In the genomic region with DNA sequence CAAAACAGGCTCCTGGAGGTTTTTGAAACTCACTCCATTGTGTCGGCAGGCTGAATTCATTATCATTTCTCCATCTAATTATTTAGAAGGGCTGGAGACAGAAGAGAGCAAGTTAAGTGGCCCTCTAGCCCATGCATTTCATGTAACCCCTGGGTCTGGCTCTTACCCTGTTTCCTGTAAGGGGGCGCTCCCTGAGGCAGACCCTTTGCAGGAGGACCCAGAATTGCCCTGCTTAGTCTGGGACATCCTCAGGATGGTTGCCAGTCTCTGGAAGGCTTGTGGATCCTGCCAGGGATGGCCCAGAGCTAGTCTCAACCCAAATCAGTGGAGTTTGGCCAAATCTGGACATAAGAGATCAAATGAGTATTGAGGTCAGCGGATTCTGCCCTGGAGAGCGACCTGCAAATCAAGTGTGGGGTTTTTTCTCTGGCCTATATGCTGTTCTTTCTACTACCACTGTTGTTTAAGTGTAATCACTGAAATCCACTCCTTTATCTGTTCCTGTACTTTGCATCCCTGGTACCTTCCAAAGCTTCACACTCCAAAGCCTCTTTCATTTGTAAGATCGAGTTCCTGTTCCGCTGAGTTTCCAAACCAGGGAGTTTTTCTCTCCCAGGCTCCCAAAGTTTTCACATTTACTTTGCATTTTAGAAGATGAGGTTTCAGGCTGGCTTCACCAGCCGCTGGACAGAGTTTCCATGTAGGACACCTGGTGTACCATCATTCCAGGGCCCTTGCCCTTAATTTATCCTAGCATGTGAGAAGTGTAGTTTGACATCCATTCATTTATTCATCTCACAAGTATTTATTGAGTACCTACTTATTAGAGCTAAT, we compare ENCODE assay signal across 11 cellular contexts. TPM values are rescaled to one million over a fixed set of nuclear protein-coding genes. Genes with fewer than 3 reads are reported as not detected.
DNase-seq lines count a peak whose midpoint lies in the region; ATAC-seq and TF ChIP-seq lines count a peak whose summit lies in the region.
"Had no signal": no experiment of that assay in that cellular context is flagged by ENCODE, and none has a peak within 500 bp of the region (broad histone marks: within the 10 kb centered on the region; RNA-seq: fewer than 3 reads in every experiment).

No MANE protein-coding gene starts in this region.

- TF ChIP-seq EP300 in upper lobe of left lung (IDR thresholded peaks at IDR 0.05): no peak

- POLR2A ChIA-PET in naive thymus-derived CD4-positive, alpha-beta T cell (lab: Charles Lee): interaction anchor here (0.8 to 2.8 kb wide), 5 partner anchors 9 to 350 kb away, joined by 3 to 18 read pairs (median 10); no protein-coding TSS in a partner anchor

- CTCF ChIA-PET in naive thymus-derived CD4-positive, alpha-beta T cell (lab: Charles Lee): interaction anchor here (0.6 to 1.2 kb wide), 4 partner anchors 57 to 351 kb away, joined by 3 read pairs; no protein-coding TSS in a partner anchor

- no peaks in the 10 kb centered on the region for H3K9me3 ChIP-seq in naive thymus-derived CD4-positive, alpha-beta T cell (ENCODE audit: control insufficient read depth in 2 of 3, low read length in 3 of 3)
- no peaks in the 10 kb centered on the region for H3K9me3 ChIP-seq in upper lobe of left lung
- H3K9me3 ChIP-seq: BLaER1 treated with 17β-estradiol and CSF1 and Interleukin-3, amounts not matched to agents 10 nM and 100 nM had no signal

- no peak for ATAC-seq in naive thymus-derived CD4-positive, alpha-beta T cell
- ATAC-seq in upper lobe of left lung (ENCODE audit: low FRiP score in 2 of 2) (no peak), HG03095 (IDR thresholded peaks at IDR 0.05; ENCODE audit: unreplicated experiment) (no peak), GM19397 (IDR thresholded peaks at IDR 0.05; ENCODE audit: unreplicated experiment) (no peak), HG02623 (IDR thresholded peaks at IDR 0.05; ENCODE audit: unreplicated experiment) (no peak)

- no peak for DNase-seq in activated naive CD4-positive, alpha-beta T cell treated with Interleukin-2 at 50 U/mL for 16 hours
- DNase-seq in coronary artery (ENCODE audit: low spot score): no peak
- no peak for DNase-seq in naive thymus-derived CD4-positive, alpha-beta T cell
- no peak for DNase-seq in upper lobe of left lung
- DNase-seq: activated CD4-positive, CD25-positive, alpha-beta regulatory T cell; NCI-H2171 had no signal

- 71 to 76% methylated on average over 6 to 7 of the region's 7 CpGs for WGBS in upper lobe of left lung, 2 donors

- H3K4me3 Mint-ChIP-seq in activated naive CD4-positive, alpha-beta T cell treated with anti-CD3 and anti-CD28 coated beads, Interleukin-2, amount 50 U/mL, for 24 hours: peak overlapping the region; percentile 79
- H3K4me3 Mint-ChIP-seq in naive thymus-derived CD4-positive, alpha-beta T cell: peak overlapping the region in 9 of 10 donors; percentile 74 to 99 (median 84)

- TF ChIP-seq CTCF in coronary artery (IDR thresholded peaks at IDR 0.05) (no peak), upper lobe of left lung (IDR thresholded peaks at IDR 0.05) (no peak)

- H3K36me3 Mint-ChIP-seq in activated naive CD4-positive, alpha-beta T cell treated with anti-CD3 and anti-CD28 coated beads, Interleukin-2, amount 50 U/mL, for 24 hours: no peaks in the 10 kb centered on the region
- peaks cover under 1 to 8% (median 4%) of the 10 kb centered on the region in 5 donors for H3K36me3 Mint-ChIP-seq in naive thymus-derived CD4-positive, alpha-beta T cell

- H3K4me3 ChIP-seq in coronary artery: peak overlapping the region; percentile 40
- peak overlapping the region; percentile 28 for H3K4me3 ChIP-seq in naive thymus-derived CD4-positive, alpha-beta T cell (ENCODE audit: low read length)
- H3K4me3 ChIP-seq in upper lobe of left lung: peak overlapping the region in 2 of 4 donors; percentile 13 to 20
- H3K4me3 ChIP-seq: BLaER1 treated with 17β-estradiol and CSF1 and Interleukin-3, amounts not matched to agents 10 nM and 100 nM had no signal

- peaks cover 72 to 79% of the 10 kb centered on the region in 2 donors for H3K4me1 ChIP-seq in naive thymus-derived CD4-positive, alpha-beta T cell (ENCODE audit: control insufficient read depth in 2 of 2, insufficient read depth in 2 of 2, low read length in 2 of 2)
- peaks cover 77 to 98% (median 93%) of the 10 kb centered on the region in 4 donors for H3K4me1 ChIP-seq in upper lobe of left lung

- peak overlapping the region; percentile 96 for H3K27ac Mint-ChIP-seq in activated naive CD4-positive, alpha-beta T cell treated with anti-CD3 and anti-CD28 coated beads, Interleukin-2, amount 50 U/mL, for 24 hours
- peak overlapping the region in 8 of 9 donors; percentile 82 to 100 (median 94) for H3K27ac Mint-ChIP-seq in naive thymus-derived CD4-positive, alpha-beta T cell

- no peaks in the 10 kb centered on the region for H3K9me3 Mint-ChIP-seq in activated naive CD4-positive, alpha-beta T cell treated with anti-CD3 and anti-CD28 coated beads, Interleukin-2, amount 50 U/mL, for 24 hours
- no peaks in the 10 kb centered on the region for H3K9me3 Mint-ChIP-seq in naive thymus-derived CD4-positive, alpha-beta T cell

- TF ChIP-seq POLR2A in upper lobe of left lung (IDR thresholded peaks at IDR 0.05): no peak

- intact Hi-C loops in naive thymus-derived CD4-positive, alpha-beta T cell (cut with micrococcal nuclease): loop anchor here in 1 of 2 donors (5.0 kb wide), 1 partner anchor 538 kb away; no protein-coding TSS in a partner anchor

- no peaks in the 10 kb centered on the region for H3K36me3 ChIP-seq in naive thymus-derived CD4-positive, alpha-beta T cell (ENCODE audit: control insufficient read depth in 2 of 3, insufficient read depth in 3 of 3, low read length in 3 of 3)
- no peaks in the 10 kb centered on the region for H3K36me3 ChIP-seq in upper lobe of left lung

- H3K4me1 Mint-ChIP-seq in activated naive CD4-positive, alpha-beta T cell treated with anti-CD3 and anti-CD28 coated beads, Interleukin-2, amount 50 U/mL, for 24 hours: peaks cover 97% of the 10 kb centered on the region
- H3K4me1 Mint-ChIP-seq in naive thymus-derived CD4-positive, alpha-beta T cell: peaks cover 69 to 87% (median 81%) of the 10 kb centered on the region in 7 donors

- no peaks in the 10 kb centered on the region for H3K27me3 Mint-ChIP-seq in activated naive CD4-positive, alpha-beta T cell treated with anti-CD3 and anti-CD28 coated beads, Interleukin-2, amount 50 U/mL, for 24 hours
- H3K27me3 Mint-ChIP-seq in naive thymus-derived CD4-positive, alpha-beta T cell: peaks cover 0 to 31% (median 0%) of the 10 kb centered on the region in 5 donors

- no peaks in the 10 kb centered on the region for H3K27me3 ChIP-seq in naive thymus-derived CD4-positive, alpha-beta T cell (ENCODE audit: control insufficient read depth in 2 of 2, insufficient read depth in 2 of 2, low read length in 2 of 2)
- H3K27me3 ChIP-seq in upper lobe of left lung: no peaks in the 10 kb centered on the region

- H3K27ac ChIP-seq in coronary artery (peak overlapping the region; percentile 81 to 82), upper lobe of left lung (peak overlapping the region; percentile 79 to 100 (median 97))
- peak overlapping the region; percentile 98 for H3K27ac ChIP-seq in naive thymus-derived CD4-positive, alpha-beta T cell (ENCODE audit: low read depth, low read length)
- H3K27ac ChIP-seq: BLaER1 treated with 17β-estradiol and CSF1 and Interleukin-3, amounts not matched to agents 10 nM and 100 nM had no signal

RNA-seq across cellular contexts. Expression of a gene that starts 6.3 kb away (rescaled TPM):
- total RNA-seq in naive thymus-derived CD4-positive, alpha-beta T cell: 100 to 1,000 TPM in 4 of 5 experiments, 10 to 100 TPM in 1; 21.0 to 142 (median 132) TPM
- polyA plus RNA-seq in naive thymus-derived CD4-positive, alpha-beta T cell: 10 to 100 TPM; 68.7 to 84.7 TPM
- 10 to 100 TPM; 32.5 to 73.9 (median 48.3) TPM for total RNA-seq in upper lobe of left lung
